13 cellular contexts compared by ENCODE assay signal in genomic region chr9:110835404-110835803, GRCh38.
DNase-seq lines count a peak whose midpoint lies in the region; ATAC-seq and TF ChIP-seq lines count a peak whose summit lies in the region.
"Had no signal": no experiment of that assay in that cellular context is flagged by ENCODE, and none has a peak within 500 bp of the region (broad histone marks: within the 10 kb centered on the region; RNA-seq: fewer than 3 reads in every experiment).

No MANE protein-coding gene starts in this region.

- H3K9ac ChIP-seq in GM23248 = no peak overlapping the region

- H3K4me1 Mint-ChIP-seq in type B pancreatic cell (ENCODE audit: unreplicated experiment) (peaks cover 5% of the 10 kb centered on the region), natural killer cell (no peaks in the 10 kb centered on the region)

- H3K79me2 ChIP-seq in GM23248 (ENCODE audit: insufficient read depth) = no peaks in the 10 kb centered on the region

- no peaks in the 10 kb centered on the region for H4K20me1 ChIP-seq in GM23248 (ENCODE audit: insufficient read depth)

- intact Hi-C loops in natural killer cell (cut with micrococcal nuclease) = no loop called here

- H3K27ac ChIP-seq in GM23248 = peak overlapping the region; percentile 76

- H3K27ac Mint-ChIP-seq in type B pancreatic cell (no peak overlapping the region), natural killer cell (no peak overlapping the region)

- DNase-seq in GM23248 (peak; percentile 85), SW 1271 (lab: John Stamatoyannopoulos, UW) (peak; percentile 79 to 95), fibroblast of villous mesenchyme (ENCODE audit: low read depth) (peak; percentile 61), type B pancreatic cell (ENCODE audit: extremely low spot score, unreplicated experiment) (no peak), natural killer cell (no peak)
- DNase-seq: activated CD4-positive, alpha-beta T cell treated with anti-CD3 and anti-CD28 coated beads, Interleukin-2, amount 50 U/mL, for 4 hours; activated naive CD4-positive, alpha-beta T cell treated with anti-CD3 and anti-CD28 coated beads, Interleukin-2, amount 50 U/mL, for 16 hours; effector CD4-positive, alpha-beta T cell; NCI-H1092 treated with DMSO at 0.1 percent for 48 hours; NCI-H526 had no signal

- H3K27me3 Mint-ChIP-seq in type B pancreatic cell (no peaks in the 10 kb centered on the region), natural killer cell (ENCODE audit: low read depth in 2 of 2) (no peaks in the 10 kb centered on the region)

- in situ Hi-C loops in GM23248 (cut with MboI) = no loop called here

- H3K9me2 ChIP-seq in GM23248 (ENCODE audit: insufficient read depth) = no peaks in the 10 kb centered on the region

- H3K4me3 Mint-ChIP-seq in type B pancreatic cell (peak overlapping the region; percentile 6), natural killer cell (no peak overlapping the region)

- no peak for TF ChIP-seq POLR2A in GM18505 (IDR thresholded peaks at IDR 0.05; ENCODE audit: borderline replicate concordance, extremely low read depth, insufficient read depth, insufficient read length)

- TF ChIP-seq CTCF in fibroblast of villous mesenchyme (IDR thresholded peaks at IDR 0.05; ENCODE audit: insufficient read depth, low read depth, low read length) (no peak), type B pancreatic cell (conservative IDR thresholded peaks at IDR 0.05) (no peak), natural killer cell (IDR thresholded peaks at IDR 0.05) (no peak)

- 2 to 4% methylated on average over 3 of the region's 3 CpGs for WGBS in GM23248 (ENCODE audit: low coverage in 1 of 2, low lambda C conversion rate in 2 of 2, missing lambda C conversion rate in 2 of 2), 2 experiments

- H3F3A ChIP-seq in GM23248 (ENCODE audit: insufficient read depth) = peaks cover 18% of the 10 kb centered on the region

- ATAC-seq in natural killer cell = no peak
- ATAC-seq in GM18505 (IDR thresholded peaks at IDR 0.05; ENCODE audit: unreplicated experiment) = no peak
- no peak for ATAC-seq in GM18868 (IDR thresholded peaks at IDR 0.05; ENCODE audit: unreplicated experiment)
- ATAC-seq: sciatic nerve had no signal

- H3K9me3 Mint-ChIP-seq in type B pancreatic cell (peaks cover 12% of the 10 kb centered on the region), natural killer cell (peaks cover 2 to 12% of the 10 kb centered on the region in 2 donors)

- H3K36me3 Mint-ChIP-seq in type B pancreatic cell = no peaks in the 10 kb centered on the region
- no peaks in the 10 kb centered on the region for H3K36me3 Mint-ChIP-seq in natural killer cell

- H3K4me3 ChIP-seq in GM23248 = peak overlapping the region; percentile 36
- H3K4me3 ChIP-seq in fibroblast of villous mesenchyme (ENCODE audit: low read depth, low read length) = no peak overlapping the region

- H3K9me3 ChIP-seq in GM23248 (ENCODE audit: low read depth) = no peaks in the 10 kb centered on the region

- H2AFZ ChIP-seq in GM23248 = no peak overlapping the region

- H3K36me3 ChIP-seq in GM23248 (ENCODE audit: low read depth) = no peaks in the 10 kb centered on the region

- peak overlapping the region; percentile 74 for H3K4me2 ChIP-seq in GM23248 (ENCODE audit: unreplicated experiment)

- peaks cover 34% of the 10 kb centered on the region for H3K4me1 ChIP-seq in GM23248 (ENCODE audit: insufficient read depth)

- H3K27me3 ChIP-seq in GM23248 (replicated peaks; ENCODE audit: insufficient read depth) = no peaks in the 10 kb centered on the region

Comparison
In these comparisons a context has a peak if more than half of its experiments do, and no peak if none do; other contexts are left out.
1. DNase-seq: peak in GM23248 (single experiment), SW 1271 (2 of 2) and fibroblast of villous mesenchyme (single experiment); none in type B pancreatic cell (single experiment) and natural killer cell (single experiment).